ENCODE assay signal across 8 cellular contexts in the genomic region with DNA sequence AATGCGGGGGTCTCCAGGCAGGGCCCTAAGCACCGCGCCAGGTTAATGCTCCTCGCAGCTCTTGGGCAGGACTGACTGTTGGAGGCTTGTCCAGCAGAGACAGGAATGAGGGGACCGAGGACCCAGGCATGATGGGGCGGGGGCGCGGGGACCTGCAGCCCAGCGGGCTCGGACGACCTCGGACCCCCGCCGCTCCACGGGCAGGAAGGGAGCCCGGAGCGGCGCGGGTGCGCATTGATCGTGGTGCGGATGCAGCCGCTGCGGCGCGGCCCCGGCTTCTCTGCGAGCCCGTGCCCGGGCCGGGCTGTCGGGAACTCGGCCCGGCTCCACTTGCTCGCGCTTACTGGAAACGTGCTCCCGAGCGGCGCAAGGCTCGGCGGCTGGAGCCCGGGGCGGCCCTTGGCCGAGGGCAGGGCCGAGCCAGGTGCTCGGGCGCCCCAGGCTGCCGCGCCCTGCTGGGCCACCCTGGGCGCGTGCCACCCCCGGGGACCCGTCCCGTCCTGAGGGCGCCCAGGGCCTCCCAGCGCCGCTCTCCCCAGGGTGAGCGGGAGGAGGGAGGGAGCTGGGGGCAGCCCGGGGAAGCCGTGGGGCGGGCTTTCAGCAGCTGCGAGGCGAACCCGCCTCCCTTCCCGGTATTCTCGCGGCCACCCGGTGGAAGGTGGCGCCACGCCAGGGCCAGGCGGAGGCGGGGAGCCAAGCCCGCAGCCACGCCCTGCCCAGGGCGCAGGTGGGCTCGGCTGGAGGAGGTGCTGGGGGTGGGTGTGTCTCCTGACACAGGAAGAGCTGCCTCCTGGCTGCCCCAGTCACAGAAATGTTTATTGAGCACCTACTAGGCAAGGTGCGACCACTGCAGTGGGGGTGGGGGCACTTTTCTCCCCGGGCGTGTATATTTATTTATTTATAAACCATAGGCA. TPM values are rescaled to one million over a fixed set of nuclear protein-coding genes. Genes with fewer than 3 reads are reported as not detected.
DNase-seq lines count a peak whose midpoint lies in the region; ATAC-seq lines count a peak whose summit lies in the region.

No MANE protein-coding gene starts in this region.

- H3K4me3 ChIP-seq in GM08714 (ENCODE audit: low read length) (peak overlapping the region; percentile 18; the same call in 1 of the 2 replicates), aorta (ENCODE audit: low read length in 2 of 2) (peak overlapping the region; percentile 42 to 59)

- no peaks in the 10 kb centered on the region for H3K9me3 Mint-ChIP-seq in activated naive CD4-positive, alpha-beta T cell treated with anti-CD3 and anti-CD28 coated beads, Interleukin-2, amount 50 U/mL, for 72 hours

- ATAC-seq in activated naive CD4-positive, alpha-beta T cell treated with anti-CD3 and anti-CD28 coated beads, Interleukin-2, amount 50 U/mL, for 72 hours = peak; percentile 52 to 83
- ATAC-seq in aorta (ENCODE audit: low FRiP score) = peak; percentile 78

- intact Hi-C loops in cardiac septum (cut with DNase I) (loop anchor here (2.0 kb wide), 2 partner anchors 47 to 55 kb away; a partner anchor contains a TSS), aorta (cut with DNase I) (loop anchor here in 1 of 2 donors (1.0 kb wide), 1 partner anchor 83 kb away; no protein-coding TSS in a partner anchor)

- H3K4me1 ChIP-seq in aorta (ENCODE audit: control insufficient read depth in 1 of 2, insufficient read depth in 2 of 2, low read length in 2 of 2) = no peaks in the 10 kb centered on the region

- no peaks in the 10 kb centered on the region for H3K36me3 Mint-ChIP-seq in activated naive CD4-positive, alpha-beta T cell treated with anti-CD3 and anti-CD28 coated beads, Interleukin-2, amount 50 U/mL, for 72 hours

- H3K27ac ChIP-seq in aorta (ENCODE audit: low read depth in 1 of 2, low read length in 2 of 2) = peak overlapping the region in 1 of 2 donors; percentile 29

- DNase-seq in LoVo (ENCODE audit: low spot score) = peak; percentile 85
- peak; percentile 86 for DNase-seq in SHP77 treated with DMSO at 0.1 percent for 48 hours (lab: John Stamatoyannopoulos, UW)
- DNase-seq in activated naive CD4-positive, alpha-beta T cell treated with anti-CD3 and anti-CD28 coated beads, Interleukin-2, amount 50 U/mL, for 72 hours (ENCODE audit: low spot score in 2 of 2) = peak; percentile 76 to 82
- peak; percentile 83 for DNase-seq in cardiac septum (ENCODE audit: low spot score)
- DNase-seq in retina = peak; percentile 63
- DNase-seq in aorta = peak; percentile 83 to 92
- DNase-seq in putamen (ENCODE audit: low spot score) = no peak

- no peaks in the 10 kb centered on the region for H3K36me3 ChIP-seq in aorta (ENCODE audit: control insufficient read depth in 1 of 2, insufficient read depth in 2 of 2, low read length in 1 of 2)

- H3K27me3 ChIP-seq in aorta (ENCODE audit: control insufficient read depth in 1 of 2, insufficient read depth in 2 of 2, low read length in 1 of 2) = no peaks in the 10 kb centered on the region

- H3K9me3 ChIP-seq in aorta (ENCODE audit: control insufficient read depth, low read length) = no peaks in the 10 kb centered on the region

- peak overlapping the region in 1 of 2 donors; percentile 85 for H3K27ac Mint-ChIP-seq in activated naive CD4-positive, alpha-beta T cell treated with anti-CD3 and anti-CD28 coated beads, Interleukin-2, amount 50 U/mL, for 72 hours

- WGBS in aorta, 2 donors = 1 to 3% methylated on average over 55 to 80 of the region's 80 CpGs

RNA-seq across cellular contexts. Expression of a gene that starts 45.9 kb away (rescaled TPM):
- 100 to 1,000 TPM; 179 to 182 TPM for total RNA-seq in activated naive CD4-positive, alpha-beta T cell treated with anti-CD3 and anti-CD28 coated beads, Interleukin-2, amount 50 U/mL, for 72 hours
- 49.9 TPM for total RNA-seq in cardiac septum
- total RNA-seq in aorta = 100 to 1,000 TPM; 107 to 182 TPM
- polyA plus RNA-seq in aorta = 10 to 100 TPM; 15.5 to 76.1 TPM
